22 cellular contexts compared by ENCODE assay signal in the genomic region with DNA sequence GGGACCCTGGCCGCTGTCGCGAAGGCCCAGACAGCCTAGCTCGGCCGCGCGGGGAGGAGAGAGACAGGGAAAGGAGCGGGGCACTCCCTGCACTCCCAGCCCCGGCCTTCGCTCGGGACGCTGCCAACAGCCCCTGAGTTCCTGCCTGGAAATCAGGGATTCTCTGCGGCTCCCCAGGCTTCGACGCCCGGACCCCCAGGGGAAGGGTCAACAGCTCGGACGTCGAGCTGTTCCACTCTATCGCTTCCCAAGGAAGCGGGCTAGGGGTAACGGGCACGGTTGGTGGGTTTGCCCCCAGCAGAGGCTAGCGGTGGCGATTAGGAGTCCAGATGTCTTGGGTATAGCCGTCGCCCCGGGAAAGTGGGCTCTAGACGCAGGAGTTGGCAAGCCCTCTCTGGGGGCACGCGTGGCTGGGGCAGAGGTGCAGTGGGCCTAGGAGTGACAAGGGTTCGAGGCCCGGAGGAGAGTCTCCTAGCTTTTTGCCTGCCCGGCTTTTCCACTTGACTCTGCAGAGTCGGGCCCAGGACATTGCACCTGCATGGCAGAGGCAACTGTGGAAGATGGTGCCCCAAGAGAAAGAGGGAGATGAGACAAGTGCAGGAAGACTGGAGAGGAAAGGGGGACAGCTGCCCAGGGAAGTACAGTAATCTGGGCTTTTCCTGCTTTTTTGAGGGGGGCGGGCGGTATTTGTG. TPM values are rescaled to one million over a fixed set of nuclear protein-coding genes. Genes with fewer than 3 reads are reported as not detected.
DNase-seq lines count a peak whose midpoint lies in the region; ATAC-seq, FAIRE-seq and TF ChIP-seq lines count a peak whose summit lies in the region.
"Had no signal": no experiment of that assay in that cellular context is flagged by ENCODE, and none has a peak within 500 bp of the region (broad histone marks: within the 10 kb centered on the region; RNA-seq: fewer than 3 reads in every experiment).

No MANE protein-coding gene starts in this region.

- CTCF ChIA-PET in endothelial cell of umbilical vein (lab: Charles Lee) = interaction anchor here (0.7 to 1.2 kb wide), 4 partner anchors 10 to 1345 kb away, joined by 3 to 4 read pairs (median 3); no protein-coding TSS in a partner anchor

- FAIRE-seq in endothelial cell of umbilical vein (lab: Jason Lieb, UNC) = no peak

- no TSS peak for BruUV-seq in endothelial cell of umbilical vein (replicated peaks; lab: Mats Ljungman, UMichigan)

- no peaks in the 10 kb centered on the region for H3K9me1 ChIP-seq in endothelial cell of umbilical vein (replicated peaks; ENCODE audit: control insufficient read depth, extremely low read depth, insufficient read depth, low read length)

- peaks cover 30% of the 10 kb centered on the region for H3K4me1 Mint-ChIP-seq in activated naive CD8-positive, alpha-beta T cell (ENCODE audit: low read depth)
- H3K4me1 Mint-ChIP-seq in activated naive CD8-positive, alpha-beta T cell treated with anti-CD3 and anti-CD28 coated beads for 36 hours = peaks cover 20% of the 10 kb centered on the region
- peaks cover 63% of the 10 kb centered on the region for H3K4me1 Mint-ChIP-seq in nephron progenitor cell
- peaks cover 13% of the 10 kb centered on the region for H3K4me1 Mint-ChIP-seq in activated T-helper 2 cell treated with anti-CD3 and anti-CD28 coated beads, Interferon-gamma antibody, Interleukin-2, Interleukin-4, amounts not matched to agents 10 μg/mL and 5 μg/mL and 100 μg/mL, durations not matched to agents 14 hours and 24 hours and 36 hours (ENCODE audit: low read depth)

- dilution Hi-C loops in endothelial cell of umbilical vein (cut with MboI; ENCODE audit: extremely low pct_ligation_motif_present, low sequenced_read_pairs) = no loop called here

- H3K4me2 ChIP-seq in endothelial cell of umbilical vein (ENCODE audit: insufficient read depth, low read length) = no peak overlapping the region

- no peaks in the 10 kb centered on the region for H3K9me3 ChIP-seq in endothelial cell of umbilical vein (replicated peaks; ENCODE audit: control insufficient read depth, insufficient read depth, low read length)

- intact Hi-C loops in endothelial cell of umbilical vein (cut with micrococcal nuclease) = loop anchor here (10.0 kb wide), 1 partner anchor 1138 kb away; no protein-coding TSS in a partner anchor
- intact Hi-C loops in activated T-helper 2 cell treated with anti-CD3 and anti-CD28 coated beads, Interferon-gamma antibody, Interleukin-2, Interleukin-4, amounts not matched to agents 10 μg/mL and 5 μg/mL and 100 μg/mL, durations not matched to agents 14 hours and 24 hours and 36 hours (cut with micrococcal nuclease) = loop anchor here (10.0 kb wide), 1 partner anchor 502 kb away; the partner anchor contains the start of gene FAXC

- peak overlapping the region; percentile 25 for H3K4me3 Mint-ChIP-seq in activated naive CD8-positive, alpha-beta T cell
- no peak overlapping the region for H3K4me3 Mint-ChIP-seq in activated naive CD8-positive, alpha-beta T cell treated with anti-CD3 and anti-CD28 coated beads for 36 hours
- H3K4me3 Mint-ChIP-seq in nephron progenitor cell = peak overlapping the region; percentile 73
- H3K4me3 Mint-ChIP-seq in activated T-helper 2 cell treated with anti-CD3 and anti-CD28 coated beads, Interferon-gamma antibody, Interleukin-2, Interleukin-4, amounts not matched to agents 10 μg/mL and 5 μg/mL and 100 μg/mL, durations not matched to agents 14 hours and 24 hours and 36 hours (ENCODE audit: low read depth) = no peak overlapping the region
- H3K4me3 Mint-ChIP-seq: activated T-helper 17 cell treated with anti-CD3 and anti-CD28 coated beads, Interleukin-2, amount 50 U/mL, for 72 hours; dendritic cell treated with granulocyte-macrophage colony-stimulating factor and Interleukin-4, amounts not matched to agents 40 ng/mL and 50 ng/mL, for 4 days; stimulated activated effector memory CD8-positive, alpha-beta T cell treated with anti-CD3 and anti-CD28 coated beads, Interleukin-12 subunit alpha, Interleukin-12 subunit beta, amount 100 ng/mL, for 72 hours had no signal

- H3K27me3 ChIP-seq in endothelial cell of umbilical vein (ENCODE audit: control insufficient read depth in 2 of 2, insufficient read depth in 2 of 2, low read length in 2 of 2) = peaks cover 80 to 100% of the 10 kb centered on the region in 2 experiments

- no peaks in the 10 kb centered on the region for H3K9me3 Mint-ChIP-seq in activated naive CD8-positive, alpha-beta T cell (ENCODE audit: low read depth)
- H3K9me3 Mint-ChIP-seq in activated naive CD8-positive, alpha-beta T cell treated with anti-CD3 and anti-CD28 coated beads for 36 hours = no peaks in the 10 kb centered on the region
- no peaks in the 10 kb centered on the region for H3K9me3 Mint-ChIP-seq in nephron progenitor cell
- H3K9me3 Mint-ChIP-seq in activated T-helper 2 cell treated with anti-CD3 and anti-CD28 coated beads, Interferon-gamma antibody, Interleukin-2, Interleukin-4, amounts not matched to agents 10 μg/mL and 5 μg/mL and 100 μg/mL, durations not matched to agents 14 hours and 24 hours and 36 hours = no peaks in the 10 kb centered on the region
- H3K9me3 Mint-ChIP-seq: activated T-helper 17 cell treated with anti-CD3 and anti-CD28 coated beads, Interleukin-2, amount 50 U/mL, for 72 hours; dendritic cell treated with granulocyte-macrophage colony-stimulating factor and Interleukin-4, amounts not matched to agents 40 ng/mL and 50 ng/mL, for 4 days; stimulated activated effector memory CD8-positive, alpha-beta T cell treated with anti-CD3 and anti-CD28 coated beads, Interleukin-12 subunit alpha, Interleukin-12 subunit beta, amount 100 ng/mL, for 72 hours had no signal

- H3K36me3 Mint-ChIP-seq in activated naive CD8-positive, alpha-beta T cell = no peaks in the 10 kb centered on the region
- no peaks in the 10 kb centered on the region for H3K36me3 Mint-ChIP-seq in activated naive CD8-positive, alpha-beta T cell treated with anti-CD3 and anti-CD28 coated beads for 36 hours
- H3K36me3 Mint-ChIP-seq in nephron progenitor cell (ENCODE audit: low read depth) = no peaks in the 10 kb centered on the region
- no peaks in the 10 kb centered on the region for H3K36me3 Mint-ChIP-seq in activated T-helper 2 cell treated with anti-CD3 and anti-CD28 coated beads, Interferon-gamma antibody, Interleukin-2, Interleukin-4, amounts not matched to agents 10 μg/mL and 5 μg/mL and 100 μg/mL, durations not matched to agents 14 hours and 24 hours and 36 hours (ENCODE audit: low read depth)

- no peak overlapping the region for H2AFZ ChIP-seq in endothelial cell of umbilical vein (ENCODE audit: low read depth, low read length)

- no peaks in the 10 kb centered on the region for H3K79me2 ChIP-seq in endothelial cell of umbilical vein (ENCODE audit: control insufficient read depth, insufficient read depth, low read length)

- no peak overlapping the region for H3K9ac ChIP-seq in endothelial cell of umbilical vein (replicated peaks; ENCODE audit: extremely low read depth, insufficient read depth, low read length)

- H3K4me1 ChIP-seq in endothelial cell of umbilical vein (ENCODE audit: control insufficient read depth, extremely low read depth, insufficient read depth, low read length) = peaks cover 2% of the 10 kb centered on the region

- H3K27ac Mint-ChIP-seq in activated naive CD8-positive, alpha-beta T cell = no peak overlapping the region
- no peak overlapping the region for H3K27ac Mint-ChIP-seq in activated naive CD8-positive, alpha-beta T cell treated with anti-CD3 and anti-CD28 coated beads for 36 hours
- H3K27ac Mint-ChIP-seq in nephron progenitor cell = peak overlapping the region; percentile 9
- H3K27ac Mint-ChIP-seq in activated T-helper 2 cell treated with anti-CD3 and anti-CD28 coated beads, Interferon-gamma antibody, Interleukin-2, Interleukin-4, amounts not matched to agents 10 μg/mL and 5 μg/mL and 100 μg/mL, durations not matched to agents 14 hours and 24 hours and 36 hours = no peak overlapping the region
- H3K27ac Mint-ChIP-seq: activated T-helper 17 cell treated with anti-CD3 and anti-CD28 coated beads, Interleukin-2, amount 50 U/mL, for 72 hours; dendritic cell treated with granulocyte-macrophage colony-stimulating factor and Interleukin-4, amounts not matched to agents 40 ng/mL and 50 ng/mL, for 4 days; stimulated activated effector memory CD8-positive, alpha-beta T cell treated with anti-CD3 and anti-CD28 coated beads, Interleukin-12 subunit alpha, Interleukin-12 subunit beta, amount 100 ng/mL, for 72 hours had no signal

- POLR2A ChIA-PET in endothelial cell of umbilical vein (lab: Charles Lee) = no interaction called here

- H3K36me3 ChIP-seq in endothelial cell of umbilical vein (ENCODE audit: control insufficient read depth in 2 of 2, extremely low read depth in 1 of 2, insufficient read depth in 2 of 2, low read length in 2 of 2) = no peaks in the 10 kb centered on the region

- DNase-seq in activated naive CD8-positive, alpha-beta T cell treated with anti-CD3 and anti-CD28 coated beads for 36 hours = no peak
- DNase-seq in endothelial cell of umbilical vein (ENCODE audit: low read depth, low spot score) = no peak
- peak; percentile 60 for DNase-seq in nephron progenitor cell
- DNase-seq in foreskin melanocyte = no peak
- DNase-seq in activated T-helper 2 cell treated with anti-CD3 and anti-CD28 coated beads, Interferon-gamma antibody, Interleukin-2, Interleukin-4, amounts not matched to agents 10 μg/mL and 5 μg/mL and 100 μg/mL, durations not matched to agents 14 hours and 24 hours and 36 hours (ENCODE audit: low spot score) = no peak
- no peak for DNase-seq in stimulated activated CD4-positive, alpha-beta T cell treated with anti-CD3 and anti-CD28 coated beads, Interleukin-4, amount 100 ng/mL, for 24 hours
- DNase-seq: ACHN; activated CD4-positive, alpha-beta T cell treated with anti-CD3 and anti-CD28 coated beads, Interleukin-2, amount 50 U/mL, for 48 hours; CD4-positive, alpha-beta memory T cell; DMS79 treated with DMSO at 0.1 percent for 48 hours; GOT3; hippocampal formation; MM.1S; NCI-H2081 treated with DMSO at 0.1 percent for 48 hours; NCI-H524 treated with DMSO at 0.1 percent for 48 hours had no signal

- no peaks in the 10 kb centered on the region for H4K20me1 ChIP-seq in endothelial cell of umbilical vein (replicated peaks; ENCODE audit: control insufficient read depth, extremely low read depth, insufficient read depth, low read length)

- no peak overlapping the region for H3K4me3 ChIP-seq in endothelial cell of umbilical vein (replicated peaks in 1 of 3; ENCODE audit: insufficient read depth in 1 of 3, low read depth in 1 of 3, low read length in 3 of 3)

- TF ChIP-seq CTCF in endothelial cell of umbilical vein (IDR thresholded peaks at IDR 0.05; ENCODE audit: extremely low read depth in 1 of 2, insufficient read depth in 1 of 2, low read depth in 1 of 2, low read length in 2 of 2) (no peak), nephron progenitor cell (IDR thresholded peaks at IDR 0.05) (no peak)

- H3K27me3 Mint-ChIP-seq in activated naive CD8-positive, alpha-beta T cell = peaks cover 66% of the 10 kb centered on the region
- H3K27me3 Mint-ChIP-seq in activated naive CD8-positive, alpha-beta T cell treated with anti-CD3 and anti-CD28 coated beads for 36 hours = peaks cover 95% of the 10 kb centered on the region
- H3K27me3 Mint-ChIP-seq in nephron progenitor cell (ENCODE audit: low read depth, poor library complexity) = peaks cover 89% of the 10 kb centered on the region
- peaks cover 85% of the 10 kb centered on the region for H3K27me3 Mint-ChIP-seq in activated T-helper 2 cell treated with anti-CD3 and anti-CD28 coated beads, Interferon-gamma antibody, Interleukin-2, Interleukin-4, amounts not matched to agents 10 μg/mL and 5 μg/mL and 100 μg/mL, durations not matched to agents 14 hours and 24 hours and 36 hours (ENCODE audit: low read depth)

- ATAC-seq in GM21381 (IDR thresholded peaks at IDR 0.05; ENCODE audit: unreplicated experiment) = no peak
- ATAC-seq: activated T-helper 17 cell treated with anti-CD3 and anti-CD28 coated beads, Interleukin-2, amount 50 U/mL, for 72 hours; stimulated activated effector memory CD8-positive, alpha-beta T cell treated with anti-CD3 and anti-CD28 coated beads, Interleukin-12 subunit alpha, Interleukin-12 subunit beta, amount 100 ng/mL, for 72 hours had no signal

- TF ChIP-seq POLR2A in endothelial cell of umbilical vein (IDR thresholded peaks at IDR 0.05; ENCODE audit: low read depth, low read length) = no peak

- no peak overlapping the region for H3K27ac ChIP-seq in endothelial cell of umbilical vein (ENCODE audit: insufficient read depth, low read depth, low read length)

RNA-seq across cellular contexts. Expression of gene POU3F2, which starts 8.3 kb away (rescaled TPM):
- total RNA-seq in activated naive CD8-positive, alpha-beta T cell treated with anti-CD3 and anti-CD28 coated beads for 36 hours = not detected
- not detected in 2 replicates for total RNA-seq in endothelial cell of umbilical vein
- polyA plus RNA-seq in endothelial cell of umbilical vein = not detected in 2 replicates
- polyA plus RNA-seq in endothelial cell of umbilical vein (2011; cell fraction: cytosol; rRNA removed) = not detected in 2 replicates
- not detected in 2 replicates for polyA plus RNA-seq in endothelial cell of umbilical vein (2011; cell fraction: nucleus; rRNA removed)
- not detected in 2 replicates for polyA plus RNA-seq in endothelial cell of umbilical vein (2012)
- polyA minus RNA-seq in endothelial cell of umbilical vein = 0.05 TPM in 1 of 2 replicates, not detected in the other
- polyA minus RNA-seq in endothelial cell of umbilical vein (2011; cell fraction: cytosol; rRNA and poly(A)+ RNA removed) = 0.41 TPM
- polyA minus RNA-seq in endothelial cell of umbilical vein (2011; cell fraction: nucleus; rRNA and poly(A)+ RNA removed) = not detected in 2 replicates
- total RNA-seq in activated T-helper 2 cell treated with anti-CD3 and anti-CD28 coated beads, Interferon-gamma antibody, Interleukin-2, Interleukin-4, amounts not matched to agents 10 μg/mL and 5 μg/mL and 100 μg/mL, durations not matched to agents 14 hours and 24 hours and 36 hours = not detected in 2 replicates
- total RNA-seq: activated T-helper 17 cell treated with anti-CD3 and anti-CD28 coated beads, Interleukin-2, amount 50 U/mL, for 72 hours; CD4-positive, alpha-beta memory T cell; lower leg skin; ureter had no signal
- polyA plus RNA-seq: CD4-positive, alpha-beta memory T cell had no signal

Comparison
In these comparisons a context has a peak if more than half of its experiments do, and no peak if none do; other contexts are left out.
1. H3K4me3 Mint-ChIP-seq: peak in activated naive CD8-positive, alpha-beta T cell (single experiment) and nephron progenitor cell (single experiment); none in activated naive CD8-positive, alpha-beta T cell treated with anti-CD3 and anti-CD28 coated beads for 36 hours (single experiment) and activated T-helper 2 cell treated with anti-CD3 and anti-CD28 coated beads, Interferon-gamma antibody, Interleukin-2, Interleukin-4, amounts not matched to agents 10 μg/mL and 5 μg/mL and 100 μg/mL, durations not matched to agents 14 hours and 24 hours and 36 hours (single experiment).